1 cellular context compared by ENCODE assay signal in the genomic region with DNA sequence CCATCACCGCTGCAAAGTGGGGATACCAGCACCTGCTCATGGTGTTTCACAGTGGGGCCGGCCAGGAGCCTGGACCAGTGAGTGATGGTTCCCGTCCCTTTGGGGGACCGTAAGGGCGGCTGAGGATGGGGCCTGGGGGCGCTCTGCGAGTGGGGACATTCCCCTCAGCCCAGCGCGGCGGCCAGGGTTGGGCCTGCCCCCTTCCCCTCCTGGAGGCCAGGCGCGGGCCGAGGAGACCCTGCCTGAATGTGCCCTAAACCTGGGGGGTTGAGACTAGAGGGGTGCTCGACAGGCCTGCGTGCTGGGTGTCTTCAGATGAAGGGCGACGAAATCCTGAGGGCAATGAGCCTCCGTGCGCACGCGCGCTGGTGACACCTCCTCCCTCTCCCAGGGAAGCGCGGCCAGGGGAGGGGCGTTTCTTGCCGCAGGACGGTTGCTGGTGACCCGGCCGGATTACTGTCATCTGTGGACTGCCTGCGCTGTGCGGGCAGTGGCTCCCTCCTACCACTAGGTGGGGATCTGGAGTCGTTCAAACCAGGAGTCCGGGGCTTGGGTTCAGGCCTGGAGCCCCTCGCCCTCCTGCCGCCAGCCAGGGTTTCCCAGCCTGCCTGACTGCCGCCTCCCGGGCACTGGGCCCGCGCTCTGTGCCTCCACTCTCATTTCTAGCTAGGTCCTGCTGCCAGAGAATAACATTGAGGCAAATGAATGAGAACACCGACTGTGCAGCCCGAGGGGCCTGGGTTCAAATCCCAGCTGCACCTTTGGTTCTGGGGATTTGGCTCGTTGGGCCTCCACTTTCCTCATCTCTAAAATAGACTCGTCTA.
TF ChIP-seq lines count a peak whose summit lies in the region.

No MANE protein-coding gene starts in this region.

TF ChIP-seq in GM12878, 131 proteins besides CTCF, POLR2A, EP300 and RAD21 (continued from another document):
- TF ChIP-seq ZNF687 (IDR thresholded peaks at IDR 0.05) (no peak), CBX5 (IDR thresholded peaks at IDR 0.05; ENCODE audit: low read depth) (no peak), MXI1 (IDR thresholded peaks at IDR 0.05; ENCODE audit: low read depth, low read length) (no peak), BMI1 (IDR thresholded peaks at IDR 0.05; ENCODE audit: borderline replicate concordance) (no peak), TAF1 (IDR thresholded peaks at IDR 0.05; ENCODE audit: borderline replicate concordance, low read depth, low read length) (no peak), EZH2 (IDR thresholded peaks at IDR 0.05; ENCODE audit: borderline replicate concordance, control insufficient read depth, low read depth, low read length) (no peak), YBX1 (IDR thresholded peaks at IDR 0.05) (no peak), KLF5 (IDR thresholded peaks at IDR 0.05; ENCODE audit: partially characterized antibody) (no peak), PML (IDR thresholded peaks at IDR 0.05; ENCODE audit: low read length) (no peak), NFXL1 (IDR thresholded peaks at IDR 0.05; ENCODE audit: borderline replicate concordance) (peak; percentile 69; the same call in 1 of the 2 replicates), HCFC1 (IDR thresholded peaks at IDR 0.05; ENCODE audit: low read length) (no peak), ASH2L (IDR thresholded peaks at IDR 0.05; ENCODE audit: borderline replicate concordance, low read depth) (no peak), KDM1A (IDR thresholded peaks at IDR 0.05; ENCODE audit: borderline replicate concordance) (no peak), RUNX3 (IDR thresholded peaks at IDR 0.05; ENCODE audit: low read length) (peak; percentile 6; the same call in 1 of the 2 replicates), STAT1 (conservative IDR thresholded peaks at IDR 0.05) (no peak), ATF7 (IDR thresholded peaks at IDR 0.05; ENCODE audit: low read depth) (no peak), JUNB (IDR thresholded peaks at IDR 0.05) (no peak), SP1 (IDR thresholded peaks at IDR 0.05; ENCODE audit: low read depth, low read length) (no peak), SMC3 (IDR thresholded peaks at IDR 0.05; ENCODE audit: borderline replicate concordance, low read length) (peak; percentile 69), EED (IDR thresholded peaks at IDR 0.05; ENCODE audit: low read depth) (no peak), MAX (IDR thresholded peaks at IDR 0.05; ENCODE audit: low read depth, low read length) (no peak), NRF1 (conservative IDR thresholded peaks at IDR 0.05; ENCODE audit: low read depth, low read length) (no peak), IKZF2 (IDR thresholded peaks at IDR 0.05) (no peak), RAD51 (IDR thresholded peaks at IDR 0.05) (no peak), POLR2AphosphoS2 (IDR thresholded peaks at IDR 0.05; ENCODE audit: low read depth, low read length) (no peak), IKZF1 (conservative IDR thresholded peaks at IDR 0.05) (0 out of 2 replicates have a peak, but pooled peaks have one; percentile 20), E2F8 (IDR thresholded peaks at IDR 0.05; ENCODE audit: low read depth, partially characterized antibody) (no peak), YY1 (IDR thresholded peaks at IDR 0.05; ENCODE audit: low read depth, low read length) (peak; percentile 32; the same call in 1 of the 2 replicates), FOXM1 (IDR thresholded peaks at IDR 0.05; ENCODE audit: low read depth, low read length) (no peak), MTA2 (IDR thresholded peaks at IDR 0.05; ENCODE audit: low read depth) (no peak), RFX5 (IDR thresholded peaks at IDR 0.05; ENCODE audit: low read depth, low read length) (no peak), CHD4 (IDR thresholded peaks at IDR 0.05) (no peak), MYB (IDR thresholded peaks at IDR 0.05; ENCODE audit: borderline replicate concordance, low read depth, low read length) (no peak)
- TF ChIP-seq, protein P1, sequence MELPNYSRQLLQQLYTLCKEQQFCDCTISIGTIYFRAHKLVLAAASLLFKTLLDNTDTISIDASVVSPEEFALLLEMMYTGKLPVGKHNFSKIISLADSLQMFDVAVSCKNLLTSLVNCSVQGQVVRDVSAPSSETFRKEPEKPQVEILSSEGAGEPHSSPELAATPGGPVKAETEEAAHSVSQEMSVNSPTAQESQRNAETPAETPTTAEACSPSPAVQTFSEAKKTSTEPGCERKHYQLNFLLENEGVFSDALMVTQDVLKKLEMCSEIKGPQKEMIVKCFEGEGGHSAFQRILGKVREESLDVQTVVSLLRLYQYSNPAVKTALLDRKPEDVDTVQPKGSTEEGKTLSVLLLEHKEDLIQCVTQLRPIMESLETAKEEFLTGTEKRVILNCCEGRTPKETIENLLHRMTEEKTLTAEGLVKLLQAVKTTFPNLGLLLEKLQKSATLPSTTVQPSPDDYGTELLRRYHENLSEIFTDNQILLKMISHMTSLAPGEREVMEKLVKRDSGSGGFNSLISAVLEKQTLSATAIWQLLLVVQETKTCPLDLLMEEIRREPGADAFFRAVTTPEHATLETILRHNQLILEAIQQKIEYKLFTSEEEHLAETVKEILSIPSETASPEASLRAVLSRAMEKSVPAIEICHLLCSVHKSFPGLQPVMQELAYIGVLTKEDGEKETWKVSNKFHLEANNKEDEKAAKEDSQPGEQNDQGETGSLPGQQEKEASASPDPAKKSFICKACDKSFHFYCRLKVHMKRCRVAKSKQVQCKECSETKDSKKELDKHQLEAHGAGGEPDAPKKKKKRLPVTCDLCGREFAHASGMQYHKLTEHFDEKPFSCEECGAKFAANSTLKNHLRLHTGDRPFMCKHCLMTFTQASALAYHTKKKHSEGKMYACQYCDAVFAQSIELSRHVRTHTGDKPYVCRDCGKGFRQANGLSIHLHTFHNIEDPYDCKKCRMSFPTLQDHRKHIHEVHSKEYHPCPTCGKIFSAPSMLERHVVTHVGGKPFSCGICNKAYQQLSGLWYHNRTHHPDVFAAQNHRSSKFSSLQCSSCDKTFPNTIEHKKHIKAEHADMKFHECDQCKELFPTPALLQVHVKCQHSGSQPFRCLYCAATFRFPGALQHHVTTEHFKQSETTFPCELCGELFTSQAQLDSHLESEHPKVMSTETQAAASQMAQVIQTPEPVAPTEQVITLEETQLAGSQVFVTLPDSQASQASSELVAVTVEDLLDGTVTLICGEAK (IDR thresholded peaks at IDR 0.05; ENCODE audit: borderline replicate concordance) = no peak
- TF ChIP-seq, protein P2, sequence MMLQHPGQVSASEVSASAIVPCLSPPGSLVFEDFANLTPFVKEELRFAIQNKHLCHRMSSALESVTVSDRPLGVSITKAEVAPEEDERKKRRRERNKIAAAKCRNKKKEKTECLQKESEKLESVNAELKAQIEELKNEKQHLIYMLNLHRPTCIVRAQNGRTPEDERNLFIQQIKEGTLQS (IDR thresholded peaks at IDR 0.05; ENCODE audit: borderline replicate concordance, extremely low read depth, low read depth, low read length) = no peak
- TF ChIP-seq, protein P3, sequence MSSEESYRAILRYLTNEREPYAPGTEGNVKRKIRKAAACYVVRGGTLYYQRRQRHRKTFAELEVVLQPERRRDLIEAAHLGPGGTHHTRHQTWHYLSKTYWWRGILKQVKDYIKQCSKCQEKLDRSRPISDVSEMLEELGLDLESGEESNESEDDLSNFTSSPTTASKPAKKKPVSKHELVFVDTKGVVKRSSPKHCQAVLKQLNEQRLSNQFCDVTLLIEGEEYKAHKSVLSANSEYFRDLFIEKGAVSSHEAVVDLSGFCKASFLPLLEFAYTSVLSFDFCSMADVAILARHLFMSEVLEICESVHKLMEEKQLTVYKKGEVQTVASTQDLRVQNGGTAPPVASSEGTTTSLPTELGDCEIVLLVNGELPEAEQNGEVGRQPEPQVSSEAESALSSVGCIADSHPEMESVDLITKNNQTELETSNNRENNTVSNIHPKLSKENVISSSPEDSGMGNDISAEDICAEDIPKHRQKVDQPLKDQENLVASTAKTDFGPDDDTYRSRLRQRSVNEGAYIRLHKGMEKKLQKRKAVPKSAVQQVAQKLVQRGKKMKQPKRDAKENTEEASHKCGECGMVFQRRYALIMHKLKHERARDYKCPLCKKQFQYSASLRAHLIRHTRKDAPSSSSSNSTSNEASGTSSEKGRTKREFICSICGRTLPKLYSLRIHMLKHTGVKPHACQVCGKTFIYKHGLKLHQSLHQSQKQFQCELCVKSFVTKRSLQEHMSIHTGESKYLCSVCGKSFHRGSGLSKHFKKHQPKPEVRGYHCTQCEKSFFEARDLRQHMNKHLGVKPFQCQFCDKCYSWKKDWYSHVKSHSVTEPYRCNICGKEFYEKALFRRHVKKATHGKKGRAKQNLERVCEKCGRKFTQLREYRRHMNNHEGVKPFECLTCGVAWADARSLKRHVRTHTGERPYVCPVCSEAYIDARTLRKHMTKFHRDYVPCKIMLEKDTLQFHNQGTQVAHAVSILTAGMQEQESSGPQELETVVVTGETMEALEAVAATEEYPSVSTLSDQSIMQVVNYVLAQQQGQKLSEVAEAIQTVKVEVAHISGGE (CRISPR knock-in tag; IDR thresholded peaks at IDR 0.05) = no peak
